Comparison of ENCODE assay signal across 2 cellular contexts in the genomic region with DNA sequence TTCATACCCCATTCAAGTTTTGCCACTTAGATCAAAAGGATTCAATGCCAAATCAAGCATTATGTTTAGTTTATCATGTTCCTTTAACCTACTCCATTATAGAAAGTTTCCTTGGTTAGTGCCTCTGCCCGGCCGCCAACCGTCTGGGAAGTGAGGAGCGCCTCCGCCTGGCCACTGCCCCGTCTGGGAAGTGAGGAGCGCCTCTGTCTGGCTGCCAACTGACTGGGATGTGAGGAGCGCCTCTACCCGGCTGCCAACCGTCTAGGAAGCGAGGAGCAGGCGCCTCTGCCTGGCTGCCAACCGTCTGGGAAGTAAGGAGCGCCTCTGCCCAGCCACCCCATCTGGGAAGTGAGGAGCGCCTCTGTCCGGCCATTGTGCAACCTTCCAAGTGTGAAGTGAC.
TF ChIP-seq lines count a peak whose summit lies in the region.

No MANE protein-coding gene starts in this region.

TF ChIP-seq in HepG2, 621 proteins besides CTCF, POLR2A, EP300 and RAD21 (continued from another document):
- TF ChIP-seq, protein P1, sequence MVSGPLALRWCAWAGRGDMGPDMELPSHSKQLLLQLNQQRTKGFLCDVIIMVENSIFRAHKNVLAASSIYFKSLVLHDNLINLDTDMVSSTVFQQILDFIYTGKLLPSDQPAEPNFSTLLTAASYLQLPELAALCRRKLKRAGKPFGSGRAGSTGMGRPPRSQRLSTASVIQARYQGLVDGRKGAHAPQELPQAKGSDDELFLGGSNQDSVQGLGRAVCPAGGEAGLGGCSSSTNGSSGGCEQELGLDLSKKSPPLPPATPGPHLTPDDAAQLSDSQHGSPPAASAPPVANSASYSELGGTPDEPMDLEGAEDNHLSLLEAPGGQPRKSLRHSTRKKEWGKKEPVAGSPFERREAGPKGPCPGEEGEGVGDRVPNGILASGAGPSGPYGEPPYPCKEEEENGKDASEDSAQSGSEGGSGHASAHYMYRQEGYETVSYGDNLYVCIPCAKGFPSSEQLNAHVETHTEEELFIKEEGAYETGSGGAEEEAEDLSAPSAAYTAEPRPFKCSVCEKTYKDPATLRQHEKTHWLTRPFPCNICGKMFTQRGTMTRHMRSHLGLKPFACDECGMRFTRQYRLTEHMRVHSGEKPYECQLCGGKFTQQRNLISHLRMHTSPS (CRISPR knock-in tag; IDR thresholded peaks at IDR 0.05; ENCODE audit: low read depth): no peak
TF ChIP-seq in HepG2: peak in this region for 1.

TF ChIP-seq in WTC11, 78 proteins besides CTCF, POLR2A, EP300 and RAD21 (continued from another document):
- TF ChIP-seq ZNF317 (CRISPR knock-in tag; IDR thresholded peaks at IDR 0.05; ENCODE audit: borderline replicate concordance, low read depth) (no peak), SMAD4 (CRISPR knock-in tag; IDR thresholded peaks at IDR 0.05) (no peak), MXD4 (CRISPR knock-in tag; IDR thresholded peaks at IDR 0.05; ENCODE audit: borderline replicate concordance) (no peak)
